11 cellular contexts compared by ENCODE assay signal in genomic region chr19:46218160-46218559, GRCh38. TPM values are rescaled to one million over a fixed set of nuclear protein-coding genes. Genes with fewer than 3 reads are reported as not detected.
DNase-seq lines count a peak whose midpoint lies in the region; ATAC-seq and TF ChIP-seq lines count a peak whose summit lies in the region.
"Had no signal": no experiment of that assay in that cellular context is flagged by ENCODE, and none has a peak within 500 bp of the region (broad histone marks: within the 10 kb centered on the region; RNA-seq: fewer than 3 reads in every experiment).

No MANE protein-coding gene starts in this region.

- ATAC-seq in DND-41 (ENCODE audit: insufficient read depth, low read depth) (peak; percentile 74; the same call in 2 of the 3 replicates), HG03175 (IDR thresholded peaks at IDR 0.05; ENCODE audit: unreplicated experiment) (no peak), GM18870 (IDR thresholded peaks at IDR 0.05; ENCODE audit: unreplicated experiment) (no peak), Right ventricle myocardium inferior (no peak)
- ATAC-seq: gastroesophageal sphincter had no signal

- DNase-seq in DND-41, result peak; percentile 75
- DNase-seq in Kasumi-1 (lab: John Stamatoyannopoulos, UW), result peak; percentile 23 to 28
- DNase-seq in activated T-cell treated with anti-CD3 and anti-CD28 coated beads, Interleukin-2, amount 50 U/mL, for 48 hours, result peak; percentile 49 to 51
- DNase-seq in islet precursor cell, result peak; percentile 81
- DNase-seq in NCI-H446 treated with DMSO at 0.1 percent for 48 hours (lab: John Stamatoyannopoulos, UW), result no peak
- no peak for DNase-seq in Right ventricle myocardium inferior (ENCODE audit: missing footprints)
- DNase-seq: DMS79, NCI-H1694 had no signal

- H3K4me3 ChIP-seq in DND-41 (ENCODE audit: low read depth in 1 of 2, low read length in 2 of 2), result no peak overlapping the region
- H3K4me3 ChIP-seq: gastroesophageal sphincter had no signal

- no peak for TF ChIP-seq CTCF in DND-41 (IDR thresholded peaks at IDR 0.05; ENCODE audit: borderline replicate concordance, extremely low read depth, low read length, poor library complexity, severe bottlenecking)

- H3K27me3 ChIP-seq in DND-41 (ENCODE audit: insufficient read depth, low read length, poor library complexity), result no peaks in the 10 kb centered on the region

- H3K4me1 ChIP-seq in DND-41 (ENCODE audit: insufficient read depth, low read length), result no peaks in the 10 kb centered on the region

- H3K79me2 ChIP-seq in DND-41 (ENCODE audit: insufficient read depth, low read length), result no peaks in the 10 kb centered on the region

- no peak overlapping the region for H3K9ac ChIP-seq in DND-41 (ENCODE audit: low read depth, low read length)

- H4K20me1 ChIP-seq in DND-41 (ENCODE audit: insufficient read depth, low read length), result peaks cover 3% of the 10 kb centered on the region; the same call in 1 of the 2 replicates

- no peaks in the 10 kb centered on the region for H3K9me3 ChIP-seq in DND-41 (ENCODE audit: insufficient read depth, low read length, severe bottlenecking)
- H3K9me3 ChIP-seq: gastroesophageal sphincter had no signal

- intact Hi-C loops in Right ventricle myocardium inferior (cut with DNase I), result no loop called here

- H3K4me2 ChIP-seq in DND-41 (ENCODE audit: insufficient read depth, low read length), result no peak overlapping the region

- no peaks in the 10 kb centered on the region for H3K36me3 ChIP-seq in DND-41 (ENCODE audit: insufficient read depth, low read length)
- H3K36me3 ChIP-seq: gastroesophageal sphincter had no signal

- no peak overlapping the region for H3K27ac ChIP-seq in DND-41 (ENCODE audit: low read length)
- H3K27ac ChIP-seq: gastroesophageal sphincter had no signal

- no peak overlapping the region for H2AFZ ChIP-seq in DND-41 (ENCODE audit: low read depth, low read length)

RNA-seq across cellular contexts. Expression of gene IGFL1, which starts 11.4 kb away (rescaled TPM):
- not detected for total RNA-seq in Right ventricle myocardium inferior

Comparison
In these comparisons a context has a peak if more than half of its experiments do, and no peak if none do; other contexts are left out.
1. DNase-seq: peak in DND-41 (single experiment), Kasumi-1 (2 of 2), activated T-cell treated with anti-CD3 and anti-CD28 coated beads, Interleukin-2, amount 50 U/mL, for 48 hours (2 of 2) and islet precursor cell (single experiment); none in NCI-H446 treated with DMSO at 0.1 percent for 48 hours (single experiment) and Right ventricle myocardium inferior (single experiment).